27 cellular contexts compared by ENCODE assay signal in the genomic region with DNA sequence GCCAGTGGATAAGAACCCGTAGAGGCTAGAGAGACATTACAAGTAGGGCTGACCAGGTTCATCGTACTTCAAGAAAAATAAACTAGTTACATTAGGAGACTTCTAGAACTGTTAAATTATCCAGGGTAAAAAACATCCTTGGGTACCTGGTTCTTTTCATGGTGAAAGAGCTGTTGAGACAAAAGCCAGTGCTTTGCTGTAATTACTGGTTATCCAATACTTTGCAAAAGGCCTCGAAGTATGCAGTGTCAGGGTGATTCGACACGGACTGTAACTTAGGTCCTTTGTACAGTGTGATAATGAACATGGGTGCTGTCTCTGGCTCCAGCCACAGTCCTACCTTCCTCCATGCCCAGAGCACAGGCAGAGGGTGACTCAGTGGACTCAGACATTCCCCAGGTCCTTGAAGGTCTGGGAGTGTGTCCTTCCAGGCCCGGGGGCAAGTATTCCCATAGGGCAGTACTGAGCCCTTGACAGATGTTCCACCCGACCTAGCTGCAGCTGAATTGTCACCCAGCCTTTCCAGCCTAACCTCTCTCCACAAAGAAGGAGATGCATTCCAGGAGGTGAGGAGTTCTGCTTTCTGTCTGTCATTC.
"Had no signal": no experiment of that assay in that cellular context is flagged by ENCODE, and none has a peak within 500 bp of the region (broad histone marks: within the 10 kb centered on the region; RNA-seq: fewer than 3 reads in every experiment).

No MANE protein-coding gene starts in this region.

- H3K36me3 Mint-ChIP-seq: immature natural killer cell; naive thymus-derived CD8-positive, alpha-beta T cell; type B pancreatic cell had no signal

- H3K9me3 ChIP-seq: colonic mucosa, gastroesophageal sphincter, heart left ventricle, lower lobe of right lung, pancreas, right lobe of liver, stomach, thyroid gland had no signal

- FAIRE-seq: keratinocyte, pancreas, small intestine had no signal

- H3K27ac ChIP-seq: colonic mucosa, epithelial cell of prostate, foreskin keratinocyte, gastroesophageal sphincter, heart left ventricle, lower lobe of right lung, pancreas, right lobe of liver, stomach, thyroid gland had no signal

- DNase-seq: colonic mucosa; effector CD8-positive, alpha-beta T cell; endodermal cell; foreskin keratinocyte; heart left ventricle; hypothalamus; immature natural killer cell; left ventricle myocardium superior; lower lobe of right lung; naive thymus-derived CD8-positive, alpha-beta T cell; nephron progenitor cell; occipital lobe; pancreas; right lobe of liver; small intestine; stimulated activated CD4-positive, alpha-beta T cell treated with anti-CD3 and anti-CD28 coated beads, Interleukin-12 subunit alpha, Interleukin-12 subunit beta, amount 100 ng/mL, for 4 hours; stimulated activated CD4-positive, alpha-beta T cell treated with anti-CD3 and anti-CD28 coated beads, Interleukin-1b, Interleukin-23, amount 100 ng/mL, for 48 hours; stimulated activated CD4-positive, alpha-beta T cell treated with anti-CD3 and anti-CD28 coated beads, Interleukin-4, amount 100 ng/mL, for 1 hour; stimulated activated CD8-positive, alpha-beta memory T cell treated with anti-CD3 and anti-CD28 coated beads, Interleukin-4, amount 100 ng/mL, for 48 hours; stimulated activated naive CD4-positive, alpha-beta T cell treated with Interleukin-2 at 50 U/mL for 16 hours; stomach; thyroid gland had no signal

- H3K27ac Mint-ChIP-seq: dendritic cell treated with granulocyte-macrophage colony-stimulating factor and Interleukin-4, amounts not matched to agents 40 ng/mL and 50 ng/mL, for 4 days; endodermal cell; immature natural killer cell; naive thymus-derived CD8-positive, alpha-beta T cell; nephron progenitor cell; type B pancreatic cell had no signal

- H3K9me3 Mint-ChIP-seq: dendritic cell treated with granulocyte-macrophage colony-stimulating factor and Interleukin-4, amounts not matched to agents 40 ng/mL and 50 ng/mL, for 4 days; endodermal cell; immature natural killer cell; type B pancreatic cell had no signal

- H3K27me3 ChIP-seq: colonic mucosa, foreskin keratinocyte, gastroesophageal sphincter, heart left ventricle, pancreas, right lobe of liver, stomach, thyroid gland had no signal

- H3K4me1 ChIP-seq: colonic mucosa, foreskin keratinocyte, gastroesophageal sphincter, lower lobe of right lung, right lobe of liver, thyroid gland had no signal

- H3K4me3 ChIP-seq: colonic mucosa, gastroesophageal sphincter, heart left ventricle, lower lobe of right lung, pancreas, right lobe of liver, stomach, thyroid gland had no signal

- H3K36me3 ChIP-seq: colonic mucosa, gastroesophageal sphincter, heart left ventricle, lower lobe of right lung, pancreas, right lobe of liver, stomach, thyroid gland had no signal

- H3K4me3 Mint-ChIP-seq: dendritic cell treated with granulocyte-macrophage colony-stimulating factor and Interleukin-4, amounts not matched to agents 40 ng/mL and 50 ng/mL, for 4 days; endodermal cell; immature natural killer cell; naive thymus-derived CD8-positive, alpha-beta T cell; nephron progenitor cell; type B pancreatic cell had no signal

- H3K4me1 Mint-ChIP-seq: endodermal cell, immature natural killer cell had no signal
